In the genomic region with DNA sequence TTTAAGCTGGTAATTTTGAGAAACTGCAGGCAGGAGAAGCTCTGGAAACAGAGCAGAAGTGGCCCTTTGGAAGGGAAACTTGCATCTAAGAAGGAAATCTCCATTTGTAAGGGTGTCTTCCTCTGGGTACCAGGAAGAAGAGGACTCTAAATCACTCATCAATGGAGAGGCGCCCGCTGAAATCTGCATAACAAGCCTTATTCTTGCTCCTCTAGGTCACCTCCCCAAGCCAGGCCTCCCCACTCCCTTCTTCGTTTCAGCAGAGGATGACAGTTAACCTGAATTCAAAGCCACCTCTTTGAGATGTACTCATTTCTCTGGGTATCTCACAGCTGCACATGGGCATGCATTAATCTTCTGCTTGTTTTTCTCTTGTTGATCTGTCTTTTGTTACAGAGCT, we compare ENCODE assay signal across 22 cellular contexts. TPM values are rescaled to one million over a fixed set of nuclear protein-coding genes. Genes with fewer than 3 reads are reported as not detected.
DNase-seq lines count a peak whose midpoint lies in the region; FAIRE-seq and TF ChIP-seq lines count a peak whose summit lies in the region.
"Had no signal": no experiment of that assay in that cellular context is flagged by ENCODE, and none has a peak within 500 bp of the region (broad histone marks: within the 10 kb centered on the region; RNA-seq: fewer than 3 reads in every experiment).

No MANE protein-coding gene starts in this region.

- H3K27me3 ChIP-seq in H9 (ENCODE audit: insufficient read depth, low read length) (no peaks in the 10 kb centered on the region), astrocyte (ENCODE audit: insufficient read depth, low read length) (no peaks in the 10 kb centered on the region), iPS-15b (ENCODE audit: control insufficient read depth, insufficient read depth, low read length) (no peaks in the 10 kb centered on the region), neural progenitor cell (no peaks in the 10 kb centered on the region)
- H3K27me3 ChIP-seq in CD4-positive, alpha-beta memory T cell (ENCODE audit: insufficient read depth, low read length) = no peaks in the 10 kb centered on the region

- H3K9ac ChIP-seq in H9 (ENCODE audit: extremely low read depth, insufficient read length, low read length) (no peak overlapping the region), astrocyte (ENCODE audit: low read length) (no peak overlapping the region), iPS-15b (ENCODE audit: low read depth, low read length) (no peak overlapping the region), neural progenitor cell (no peak overlapping the region)
- H3K9ac ChIP-seq: SK-N-SH had no signal

- no peak overlapping the region for H2AFZ ChIP-seq in H9 (ENCODE audit: low read length)
- no peak overlapping the region for H2AFZ ChIP-seq in astrocyte (ENCODE audit: low read depth, low read length)
- H2AFZ ChIP-seq in neural progenitor cell (replicated peaks) = no peak overlapping the region

- no peak overlapping the region for H3K4ac ChIP-seq in H9 (ENCODE audit: low read depth, low read length)

- no peak overlapping the region for H2BK12ac ChIP-seq in H9 (ENCODE audit: insufficient read length, low read depth, low read length)

- peaks cover 66 to 69% of the 10 kb centered on the region in 2 experiments for H3K4me1 Mint-ChIP-seq in H9
- peaks cover 44% of the 10 kb centered on the region for H3K4me1 Mint-ChIP-seq in astrocyte (ENCODE audit: low read depth, unreplicated experiment)
- H3K4me1 Mint-ChIP-seq in neural progenitor cell = peaks cover 3% of the 10 kb centered on the region
- no peaks in the 10 kb centered on the region for H3K4me1 Mint-ChIP-seq in CD4-positive, alpha-beta memory T cell

- H3K4me2 ChIP-seq in H9 (ENCODE audit: insufficient read depth, insufficient read length, low read length) = peak overlapping the region; percentile 58
- no peak overlapping the region for H3K4me2 ChIP-seq in astrocyte (ENCODE audit: low read length)
- H3K4me2 ChIP-seq in neural progenitor cell = peak overlapping the region; percentile 35
- H3K4me2 ChIP-seq: SK-N-SH had no signal

- H3K4me3 Mint-ChIP-seq in H9 = peak overlapping the region; percentile 42 to 66
- peak overlapping the region; percentile 66 for H3K4me3 Mint-ChIP-seq in astrocyte (ENCODE audit: unreplicated experiment)
- H3K4me3 Mint-ChIP-seq in neural progenitor cell = no peak overlapping the region
- no peak overlapping the region for H3K4me3 Mint-ChIP-seq in CD4-positive, alpha-beta memory T cell
- H3K4me3 Mint-ChIP-seq: CD4-positive, alpha-beta T cell had no signal

- peaks cover 13% of the 10 kb centered on the region for H3K79me1 ChIP-seq in H9 (ENCODE audit: insufficient read depth, low read depth, low read length, poor library complexity, severe bottlenecking)

- H3K4me3 ChIP-seq in astrocyte (ENCODE audit: insufficient read depth, low read depth, low read length) (no peak overlapping the region), iPS-15b (ENCODE audit: low read depth, low read length) (peak overlapping the region; percentile 14), neural progenitor cell (no peak overlapping the region)
- H3K4me3 ChIP-seq in CD4-positive, alpha-beta memory T cell (ENCODE audit: low read length in 2 of 2) = no peak overlapping the region

- no peaks in the 10 kb centered on the region for H4K20me1 ChIP-seq in H9 (ENCODE audit: control insufficient read depth, insufficient read depth, insufficient read length)
- no peaks in the 10 kb centered on the region for H4K20me1 ChIP-seq in astrocyte (ENCODE audit: insufficient read depth, low read length)
- no peaks in the 10 kb centered on the region for H4K20me1 ChIP-seq in neural progenitor cell (ENCODE audit: low read depth)

- CTCF ChIA-PET in CD4-positive, alpha-beta memory T cell (lab: Charles Lee; ENCODE audit: partially characterized antibody) = no interaction called here

- H3K14ac ChIP-seq in H9 (ENCODE audit: insufficient read depth, low read length) = no peak overlapping the region

- intact Hi-C loops in CD4-positive, alpha-beta memory T cell (cut with micrococcal nuclease) = no loop called here

- no peak overlapping the region for H3T11ph ChIP-seq in H9 (ENCODE audit: low read length)

- no peaks in the 10 kb centered on the region for H3K23me2 ChIP-seq in H9 (ENCODE audit: insufficient read length, low read depth, low read length, poor library complexity, severe bottlenecking)

- TF ChIP-seq CTCF in H9 (conservative IDR thresholded peaks at IDR 0.05) (no peak), astrocyte (IDR thresholded peaks at IDR 0.05; ENCODE audit: insufficient read depth, low read depth, low read length) (no peak), neural progenitor cell (IDR thresholded peaks at IDR 0.05) (no peak)

- no peak overlapping the region for H4K8ac ChIP-seq in H9 (replicated peaks; ENCODE audit: insufficient read length, low read depth, low read length)

- H3K18ac ChIP-seq in H9 (ENCODE audit: insufficient read length, low read depth, low read length) = no peak overlapping the region

- H3K27ac ChIP-seq in H9 (ENCODE audit: insufficient read length, low read depth, low read length) = no peak overlapping the region
- no peak overlapping the region for H3K27ac ChIP-seq in astrocyte (ENCODE audit: low read depth, low read length)
- no peak overlapping the region for H3K27ac ChIP-seq in neural progenitor cell
- H3K27ac ChIP-seq in CD4-positive, alpha-beta memory T cell (ENCODE audit: low read depth, low read length) = no peak overlapping the region

- H3K56ac ChIP-seq in H9 (ENCODE audit: insufficient read length, low read depth, low read length) = no peak overlapping the region

- H2AK5ac ChIP-seq in H9 (ENCODE audit: insufficient read length, low read length) = no peak overlapping the region

- no CpG with 5 or more reads among the region's 3 CpGs for WGBS in H9 (ENCODE audit: extremely low coverage, insufficient read length, low lambda C conversion rate)

- H3K9me3 ChIP-seq in H9 (ENCODE audit: control insufficient read depth, low read depth, low read length) (no peaks in the 10 kb centered on the region), astrocyte (ENCODE audit: insufficient read depth, low read depth, low read length) (no peaks in the 10 kb centered on the region), iPS-15b (ENCODE audit: control insufficient read depth, insufficient read depth, low read length) (no peaks in the 10 kb centered on the region), neural progenitor cell (ENCODE audit: low read depth) (no peaks in the 10 kb centered on the region)
- H3K9me3 ChIP-seq in CD4-positive, alpha-beta memory T cell (ENCODE audit: control insufficient read depth in 1 of 2, low read length in 2 of 2) = no peaks in the 10 kb centered on the region
- H3K9me3 ChIP-seq: SK-N-SH had no signal

- H3K9me3 Mint-ChIP-seq in H9 (peaks cover 0 to 5% of the 10 kb centered on the region in 2 experiments; a peak in 3 of 5 replicates), astrocyte (ENCODE audit: unreplicated experiment) (peaks cover 2% of the 10 kb centered on the region), neural progenitor cell (peaks cover 9% of the 10 kb centered on the region)
- H3K9me3 Mint-ChIP-seq in CD4-positive, alpha-beta memory T cell = peaks cover 0 to 19% (median 12%) of the 10 kb centered on the region in 8 donors

- POLR2A ChIA-PET in CD4-positive, alpha-beta memory T cell (lab: Charles Lee; ENCODE audit: partially characterized antibody) = no interaction called here

- no peak for FAIRE-seq in astrocyte (lab: Jason Lieb, UNC)
- FAIRE-seq: GM19239 had no signal

- H3K36me3 ChIP-seq in astrocyte (ENCODE audit: insufficient read depth, low read length) (no peaks in the 10 kb centered on the region), iPS-15b (ENCODE audit: control insufficient read depth, insufficient read depth, low read length) (no peaks in the 10 kb centered on the region), neural progenitor cell (no peaks in the 10 kb centered on the region)
- no peaks in the 10 kb centered on the region for H3K36me3 ChIP-seq in CD4-positive, alpha-beta memory T cell (ENCODE audit: insufficient read depth, low read length)

- no peak overlapping the region for H2BK120ac ChIP-seq in H9 (ENCODE audit: low read depth, low read length, poor library complexity, severe bottlenecking)

- H2BK15ac ChIP-seq in H9 (ENCODE audit: low read depth, low read length) = no peak overlapping the region

- H3K4me1 ChIP-seq in H9 (ENCODE audit: insufficient read depth, low read length) (peaks cover 40% of the 10 kb centered on the region; the same call in 1 of the 2 replicates), astrocyte (ENCODE audit: insufficient read depth, low read length) (no peaks in the 10 kb centered on the region), iPS-15b (ENCODE audit: control insufficient read depth, insufficient read depth, low read length) (peaks cover 55% of the 10 kb centered on the region), neural progenitor cell (peaks cover 24% of the 10 kb centered on the region)
- H3K4me1 ChIP-seq in CD4-positive, alpha-beta memory T cell (ENCODE audit: insufficient read depth, low read length) = no peaks in the 10 kb centered on the region

- H2BK20ac ChIP-seq in H9 (ENCODE audit: low read depth, low read length, poor library complexity, severe bottlenecking) = no peak overlapping the region

- no peak overlapping the region for H2BK5ac ChIP-seq in H9 (ENCODE audit: insufficient read length, low read length)

- H4K5ac ChIP-seq in H9 (ENCODE audit: insufficient read length, low read depth, low read length) = no peak overlapping the region

- peaks cover 14% of the 10 kb centered on the region for H3F3A ChIP-seq in neural progenitor cell (ENCODE audit: low read depth)

- peak; percentile 84 for DNase-seq in H9
- no peak for DNase-seq in astrocyte (ENCODE audit: low read depth)
- no peak for DNase-seq in neural progenitor cell (ENCODE audit: low spot score)
- no peak for DNase-seq in CD4-positive, alpha-beta memory T cell
- DNase-seq in NCI-H524 (lab: John Stamatoyannopoulos, UW) = no peak
- DNase-seq in COLO829 (ENCODE audit: low spot score) = no peak
- DNase-seq: CD4-positive, alpha-beta T cell; DND-41; GDM1; KBM-7; MM.1S; NCI-H1092 treated with DMSO at 0.1 percent for 48 hours; NCI-H146; NCI-H2029; NCI-H2227 treated with DMSO at 0.1 percent for 48 hours; NCI-H510A treated with DMSO at 0.1 percent for 48 hours; NCI-H774; NK-92 treated with Interleukin-12 subunit alpha and Interleukin-12 subunit beta, amount 100 ng/mL, for 24 hours; SIG-M5; SK-N-SH had no signal

- no peak overlapping the region for H3K23ac ChIP-seq in H9 (ENCODE audit: insufficient read length, low read depth, low read length)

- H3K27me3 Mint-ChIP-seq in H9 (ENCODE audit: low read depth) (peaks cover 28% of the 10 kb centered on the region), astrocyte (ENCODE audit: low read depth, unreplicated experiment) (no peaks in the 10 kb centered on the region), neural progenitor cell (ENCODE audit: insufficient read depth, low read depth) (peaks cover 2% of the 10 kb centered on the region)
- H3K27me3 Mint-ChIP-seq in CD4-positive, alpha-beta memory T cell = no peaks in the 10 kb centered on the region
- H3K27me3 Mint-ChIP-seq: CD4-positive, alpha-beta T cell had no signal

- no peak overlapping the region for H4K91ac ChIP-seq in H9 (ENCODE audit: insufficient read length, low read depth, low read length)

- peaks cover 12 to 21% (median 18%) of the 10 kb centered on the region in 3 experiments for H3K36me3 Mint-ChIP-seq in H9 (ENCODE audit: insufficient read depth in 1 of 3, low read depth in 3 of 3)
- peaks cover 9% of the 10 kb centered on the region for H3K36me3 Mint-ChIP-seq in astrocyte (ENCODE audit: low read depth, unreplicated experiment)
- H3K36me3 Mint-ChIP-seq in neural progenitor cell = peaks cover 6% of the 10 kb centered on the region
- no peaks in the 10 kb centered on the region for H3K36me3 Mint-ChIP-seq in CD4-positive, alpha-beta memory T cell

- H3K79me2 ChIP-seq in H9 (ENCODE audit: insufficient read depth, low read length) (peaks cover 24% of the 10 kb centered on the region; the same call in 1 of the 2 replicates), astrocyte (ENCODE audit: insufficient read depth, low read length) (no peaks in the 10 kb centered on the region), neural progenitor cell (ENCODE audit: low read depth) (no peaks in the 10 kb centered on the region)

- H3K27ac Mint-ChIP-seq in H9 (peak overlapping the region in 1 of 3 experiments; percentile 84; a peak in 3 of 7 replicates), astrocyte (ENCODE audit: unreplicated experiment) (peak overlapping the region; percentile 90), neural progenitor cell (no peak overlapping the region)
- no peak overlapping the region for H3K27ac Mint-ChIP-seq in CD4-positive, alpha-beta memory T cell
- H3K27ac Mint-ChIP-seq: CD4-positive, alpha-beta T cell had no signal

RNA-seq across cellular contexts. Expression of a gene that starts 51.6 kb away (rescaled TPM):
- total RNA-seq in H9 (2021) = 98.2 and 112 TPM in 2 replicates
- total RNA-seq in astrocyte = 43.2 and 47.9 TPM in 2 replicates
- 8.8 and 11.1 TPM in 2 replicates for total RNA-seq in neural progenitor cell (ENCODE audit: low replicate concordance)
- total RNA-seq in CD4-positive, alpha-beta memory T cell = under 1 TPM; 0.06 to 0.08 TPM
- not detected for polyA plus RNA-seq in CD4-positive, alpha-beta memory T cell
- total RNA-seq: CD4-positive, alpha-beta T cell had no signal

Comparison
In these comparisons a context has a peak if more than half of its experiments do, and no peak if none do; other contexts are left out.
1. H3K4me3 Mint-ChIP-seq: peak in H9 (2 of 2) and astrocyte (single experiment); none in neural progenitor cell (single experiment) and CD4-positive, alpha-beta memory T cell (0 of 8).